ENCODE assay signal across 8 cellular contexts in the genomic region with DNA sequence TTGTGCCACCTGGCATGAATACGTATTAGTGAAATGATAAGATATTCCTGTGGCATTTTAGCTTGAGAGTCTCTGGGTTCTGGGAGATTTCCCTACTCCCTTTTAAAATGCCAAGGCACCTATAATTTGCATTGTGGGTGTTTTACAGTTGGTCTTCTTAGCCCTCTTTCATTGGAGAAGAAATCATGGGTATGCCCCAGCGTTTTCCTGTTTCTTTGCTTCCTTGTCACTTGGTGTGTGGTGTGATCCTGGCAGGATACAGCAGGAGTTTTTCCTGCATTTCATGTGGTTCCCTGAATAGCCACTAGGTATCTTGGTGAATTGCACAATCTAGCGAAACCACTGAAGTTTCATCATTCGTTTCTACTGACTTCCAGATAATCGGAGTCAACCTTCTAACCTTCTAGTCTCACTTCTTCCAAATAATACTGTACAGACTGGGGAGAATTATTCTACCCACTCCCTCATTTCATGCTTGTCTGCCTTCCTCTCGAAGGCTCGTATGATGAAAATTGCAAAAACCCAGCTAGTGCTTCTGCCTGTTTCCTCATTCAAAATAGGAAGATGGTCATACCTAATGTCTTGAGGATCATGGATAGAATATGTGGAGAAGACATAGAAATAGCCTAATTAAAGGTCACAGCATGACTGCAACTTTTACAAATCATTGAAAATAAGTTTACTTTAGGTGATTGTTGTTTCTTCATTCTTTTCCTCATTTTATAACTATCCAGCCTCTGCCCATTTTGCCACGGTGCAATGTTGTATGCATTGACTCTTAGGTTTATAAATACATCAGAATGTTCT. TPM values are rescaled to one million over a fixed set of nuclear protein-coding genes. Genes with fewer than 3 reads are reported as not detected.
DNase-seq lines count a peak whose midpoint lies in the region; ATAC-seq and TF ChIP-seq lines count a peak whose summit lies in the region.

No MANE protein-coding gene starts in this region.

- DNase-seq in NCI-H226 (peak; percentile 82), breast epithelium (ENCODE audit: low spot score in 2 of 2) (peak in 1 of 2 donors; percentile 48), mucosa of descending colon (peak in 1 of 3 donors; percentile 49), GDM1 (lab: John Stamatoyannopoulos, UW) (no peak)

- no peaks in the 10 kb centered on the region for H3K36me3 ChIP-seq in breast epithelium
- H3K36me3 ChIP-seq in mucosa of descending colon (ENCODE audit: low read depth), result no peaks in the 10 kb centered on the region

- peak overlapping the region; percentile 97 to 100 for H3K27ac ChIP-seq in breast epithelium

- H3K9me3 ChIP-seq in breast epithelium, result no peaks in the 10 kb centered on the region
- no peaks in the 10 kb centered on the region for H3K9me3 ChIP-seq in mucosa of descending colon

- TF ChIP-seq POLR2A in breast epithelium (IDR thresholded peaks at IDR 0.05), result no peak

- ATAC-seq in mucosa of descending colon (no peak), GM21390 (IDR thresholded peaks at IDR 0.05; ENCODE audit: unreplicated experiment) (no peak), GM21423 (IDR thresholded peaks at IDR 0.05; ENCODE audit: unreplicated experiment) (no peak), HG02885 (IDR thresholded peaks at IDR 0.05; ENCODE audit: poor library complexity, unreplicated experiment) (no peak)

- TF ChIP-seq CTCF in breast epithelium (IDR thresholded peaks at IDR 0.05), result peak; percentile 81 to 95 (median 83)
- TF ChIP-seq CTCF in mucosa of descending colon (IDR thresholded peaks at IDR 0.05), result peak; percentile 21

- intact Hi-C loops in breast epithelium (cut with DNase I; ENCODE audit: low total_unique reads) (no loop called here), mucosa of descending colon (cut with DNase I, micrococcal nuclease) (no loop called here)

- H3K4me1 ChIP-seq in breast epithelium (peaks cover 23 to 42% of the 10 kb centered on the region in 2 donors), mucosa of descending colon (ENCODE audit: low read depth) (peaks cover 38% of the 10 kb centered on the region)

- H3K4me3 ChIP-seq in GM08714 (ENCODE audit: low read length) (peak overlapping the region; percentile 67), breast epithelium (peak overlapping the region; percentile 82 to 96 (median 95)), mucosa of descending colon (no peak overlapping the region)

- H3K27me3 ChIP-seq in breast epithelium, result no peaks in the 10 kb centered on the region

RNA-seq across cellular contexts. Expression of a gene that starts 2.7 kb away (rescaled TPM):
- total RNA-seq in breast epithelium, result 100 to 1,000 TPM in 2 of 3 donors, 10 to 100 TPM in 1; 13.8 to 177 (median 135) TPM
- total RNA-seq in mucosa of descending colon, result 10 to 100 TPM; 40.2 to 45.5 (median 42.9) TPM
